In genomic region chr11:88229303-88229702, GRCh38 we compare ENCODE assay signal across 9 cellular contexts. TPM values are rescaled to one million over a fixed set of nuclear protein-coding genes. Genes with fewer than 3 reads are reported as not detected.
"Had no signal": no experiment of that assay in that cellular context is flagged by ENCODE, and none has a peak within 500 bp of the region (broad histone marks: within the 10 kb centered on the region; RNA-seq: fewer than 3 reads in every experiment).

No MANE protein-coding gene starts in this region.

- H2AFZ ChIP-seq: GM23248 had no signal

- H3K4me2 ChIP-seq: KMS-11 had no signal

- H3K27ac ChIP-seq: GM23248, KMS-11 had no signal

- H3K4me3 ChIP-seq: GM23248 had no signal

- H3K9ac ChIP-seq: GM23248, KMS-11 had no signal

- DNase-seq: GM23248, GOT3, H7, HCEC 1CT, IMR-90, KBM-7 had no signal

- FAIRE-seq: HTR-8/SVneo had no signal

RNA-seq across cellular contexts. Expression of gene RAB38, which starts 54.1 kb away (rescaled TPM):
- total RNA-seq: HT-29 had no signal
